10 cellular contexts compared by ENCODE assay signal in the genomic region with DNA sequence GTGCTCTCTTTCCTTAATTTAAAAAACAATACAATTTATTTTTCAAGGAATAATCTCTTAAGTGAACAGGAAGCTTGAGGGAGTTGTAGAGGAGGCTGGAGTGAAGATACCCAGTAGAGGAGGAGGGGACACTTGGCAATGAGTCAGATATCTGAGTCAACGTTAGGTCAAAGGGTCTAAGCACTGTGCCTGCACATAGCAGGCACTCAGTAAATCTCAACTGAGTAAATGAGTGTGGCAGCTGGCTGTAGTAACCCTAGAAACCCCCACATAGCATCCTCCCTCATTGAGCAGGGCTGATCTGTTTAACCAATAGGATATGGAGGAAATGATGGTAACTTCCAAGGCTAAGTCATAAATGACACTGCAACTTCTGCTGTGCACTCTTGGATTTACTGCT.
DNase-seq lines count a peak whose midpoint lies in the region; ATAC-seq and TF ChIP-seq lines count a peak whose summit lies in the region.
"Had no signal": no experiment of that assay in that cellular context is flagged by ENCODE, and none has a peak within 500 bp of the region (broad histone marks: within the 10 kb centered on the region; RNA-seq: fewer than 3 reads in every experiment).

No MANE protein-coding gene starts in this region.

- peaks cover 2 to 4% of the 10 kb centered on the region in 2 donors for H3K27me3 Mint-ChIP-seq in CD8-positive, alpha-beta memory T cell
- H3K27me3 Mint-ChIP-seq: activated CD8-positive, alpha-beta T cell treated with anti-CD3 and anti-CD28 coated beads for 36 hours; central memory CD8-positive, alpha-beta T cell had no signal

- DNase-seq in SJCRH30 (peak; percentile 39 to 45), left colon (no peak), body of pancreas (no peak), dorsolateral prefrontal cortex (no peak), HEK293T (ENCODE audit: extremely low spot score) (no peak)
- DNase-seq in CD8-positive, alpha-beta memory T cell: no peak
- DNase-seq: activated CD8-positive, alpha-beta T cell treated with anti-CD3 and anti-CD28 coated beads for 36 hours had no signal

- H3K27me3 ChIP-seq in SJCRH30 (no peaks in the 10 kb centered on the region), body of pancreas (no peaks in the 10 kb centered on the region), dorsolateral prefrontal cortex (peaks cover 0 to 4% (median 0%) of the 10 kb centered on the region in 45 donors)
- no peaks in the 10 kb centered on the region for H3K27me3 ChIP-seq in CD8-positive, alpha-beta memory T cell (ENCODE audit: insufficient read depth, low read length, poor library complexity, severe bottlenecking)

- intact Hi-C loops in left colon (cut with DNase I, micrococcal nuclease): no loop called here
- intact Hi-C loops in body of pancreas (cut with DNase I): no loop called here
- intact Hi-C loops in dorsolateral prefrontal cortex (cut with DNase I): no loop called here

- POLR2A ChIA-PET in HEK293T (lab: Yijun Ruan, JAX): no interaction called here
- POLR2A ChIA-PET in CD8-positive, alpha-beta memory T cell (lab: Charles Lee): no interaction called here

- WGBS in body of pancreas, 2 donors: 32 to 71% methylated on average over 1 of the region's 1 CpG

- no peaks in the 10 kb centered on the region for H3K36me3 ChIP-seq in SJCRH30
- no peaks in the 10 kb centered on the region for H3K36me3 ChIP-seq in body of pancreas (replicated peaks in 1 of 2; ENCODE audit: insufficient read depth in 1 of 2, low read depth in 2 of 2)
- H3K36me3 ChIP-seq in CD8-positive, alpha-beta memory T cell (ENCODE audit: insufficient read depth, low read length): no peaks in the 10 kb centered on the region

- ATAC-seq in GM18511 (IDR thresholded peaks at IDR 0.05; ENCODE audit: unreplicated experiment) (peak; percentile 37), HG03039 (IDR thresholded peaks at IDR 0.05; ENCODE audit: unreplicated experiment) (peak; percentile 49), left colon (peak; percentile 74), body of pancreas (no peak)
- ATAC-seq: activated CD8-positive, alpha-beta T cell treated with anti-CD3 and anti-CD28 coated beads for 36 hours had no signal

- no peak overlapping the region for H3K4me3 Mint-ChIP-seq in CD8-positive, alpha-beta memory T cell
- H3K4me3 Mint-ChIP-seq: activated CD8-positive, alpha-beta T cell treated with anti-CD3 and anti-CD28 coated beads for 36 hours; central memory CD8-positive, alpha-beta T cell had no signal

- H3K36me3 Mint-ChIP-seq in CD8-positive, alpha-beta memory T cell: no peaks in the 10 kb centered on the region

- no peak for TF ChIP-seq CTCF in body of pancreas (IDR thresholded peaks at IDR 0.05)
- no peak for TF ChIP-seq CTCF in dorsolateral prefrontal cortex (IDR thresholded peaks at IDR 0.05 in 54 of 56, conservative IDR thresholded peaks at IDR 0.05 in 2 of 56; ENCODE audit: low read depth in 1 of 56, partially characterized antibody in 56 of 56)

- H3K4me1 ChIP-seq in SJCRH30 (peaks cover 13% of the 10 kb centered on the region), body of pancreas (no peaks in the 10 kb centered on the region)
- H3K4me1 ChIP-seq in CD8-positive, alpha-beta memory T cell (ENCODE audit: insufficient read depth, low read length): no peaks in the 10 kb centered on the region

- no peak for TF ChIP-seq POLR2A in body of pancreas (IDR thresholded peaks at IDR 0.05)

- H3K9me3 ChIP-seq in SJCRH30 (replicated peaks): no peaks in the 10 kb centered on the region
- H3K9me3 ChIP-seq in body of pancreas: no peaks in the 10 kb centered on the region
- H3K9me3 ChIP-seq in CD8-positive, alpha-beta memory T cell (ENCODE audit: low read length): no peaks in the 10 kb centered on the region

- H3K9me3 Mint-ChIP-seq in CD8-positive, alpha-beta memory T cell: peaks cover 0 to 4% (median 0%) of the 10 kb centered on the region in 5 donors
- H3K9me3 Mint-ChIP-seq: activated CD8-positive, alpha-beta T cell treated with anti-CD3 and anti-CD28 coated beads for 36 hours; central memory CD8-positive, alpha-beta T cell had no signal

- CTCF ChIA-PET in HEK293T (lab: Yijun Ruan, JAX): no interaction called here
- CTCF ChIA-PET in CD8-positive, alpha-beta memory T cell (lab: Charles Lee): no interaction called here

- H3K4me1 Mint-ChIP-seq in CD8-positive, alpha-beta memory T cell: no peaks in the 10 kb centered on the region
- H3K4me1 Mint-ChIP-seq: central memory CD8-positive, alpha-beta T cell had no signal

- H3K27ac ChIP-seq in SJCRH30 (no peak overlapping the region), body of pancreas (no peak overlapping the region), dorsolateral prefrontal cortex (no peak overlapping the region)
- no peak overlapping the region for H3K27ac ChIP-seq in CD8-positive, alpha-beta memory T cell (ENCODE audit: low read depth, low read length)

- H3K27ac Mint-ChIP-seq in CD8-positive, alpha-beta memory T cell: no peak overlapping the region
- H3K27ac Mint-ChIP-seq: activated CD8-positive, alpha-beta T cell treated with anti-CD3 and anti-CD28 coated beads for 36 hours had no signal

- no peak overlapping the region for H3K4me3 ChIP-seq in SJCRH30
- no peak overlapping the region for H3K4me3 ChIP-seq in body of pancreas
- no peak overlapping the region for H3K4me3 ChIP-seq in dorsolateral prefrontal cortex
- no peak overlapping the region for H3K4me3 ChIP-seq in CD8-positive, alpha-beta memory T cell (ENCODE audit: low read length)

TF ChIP-seq in HEK293T, 16 proteins besides CTCF, POLR2A, EP300 and RAD21:
- TF ChIP-seq NFRKB (IDR thresholded peaks at IDR 0.05) (no peak), ZNF384 (IDR thresholded peaks at IDR 0.05) (no peak), CTBP1 (IDR thresholded peaks at IDR 0.05; ENCODE audit: borderline replicate concordance) (no peak), LEF1 (IDR thresholded peaks at IDR 0.05; ENCODE audit: borderline replicate concordance) (no peak), FOXK2 (IDR thresholded peaks at IDR 0.05) (no peak), ARNT (IDR thresholded peaks at IDR 0.05) (no peak), BHLHE40 (IDR thresholded peaks at IDR 0.05; ENCODE audit: borderline replicate concordance) (no peak), TARDBP (IDR thresholded peaks at IDR 0.05) (no peak), SUZ12 (IDR thresholded peaks at IDR 0.05) (no peak), FOXA1 (IDR thresholded peaks at IDR 0.05) (no peak), FOXM1 (IDR thresholded peaks at IDR 0.05; ENCODE audit: borderline replicate concordance) (no peak), SP1 (IDR thresholded peaks at IDR 0.05) (no peak), HDGF (IDR thresholded peaks at IDR 0.05; ENCODE audit: borderline replicate concordance) (no peak), L3MBTL2 (conservative IDR thresholded peaks at IDR 0.05) (no peak), ELF4 (IDR thresholded peaks at IDR 0.05) (no peak)
- TF ChIP-seq, protein P1, sequence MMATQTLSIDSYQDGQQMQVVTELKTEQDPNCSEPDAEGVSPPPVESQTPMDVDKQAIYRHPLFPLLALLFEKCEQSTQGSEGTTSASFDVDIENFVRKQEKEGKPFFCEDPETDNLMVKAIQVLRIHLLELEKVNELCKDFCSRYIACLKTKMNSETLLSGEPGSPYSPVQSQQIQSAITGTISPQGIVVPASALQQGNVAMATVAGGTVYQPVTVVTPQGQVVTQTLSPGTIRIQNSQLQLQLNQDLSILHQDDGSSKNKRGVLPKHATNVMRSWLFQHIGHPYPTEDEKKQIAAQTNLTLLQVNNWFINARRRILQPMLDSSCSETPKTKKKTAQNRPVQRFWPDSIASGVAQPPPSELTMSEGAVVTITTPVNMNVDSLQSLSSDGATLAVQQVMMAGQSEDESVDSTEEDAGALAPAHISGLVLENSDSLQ (IDR thresholded peaks at IDR 0.05): no peak

Comparison
In these comparisons a context has a peak if more than half of its experiments do, and no peak if none do; other contexts are left out.
1. DNase-seq: peak in SJCRH30 (2 of 2); none in left colon (0 of 2), body of pancreas (0 of 4), dorsolateral prefrontal cortex (0 of 10), HEK293T (single experiment) and CD8-positive, alpha-beta memory T cell (0 of 5).